14 cellular contexts compared by ENCODE assay signal in genomic region chr12:77591959-77592358, GRCh38.
DNase-seq lines count a peak whose midpoint lies in the region; ATAC-seq, FAIRE-seq and TF ChIP-seq lines count a peak whose summit lies in the region.
"Had no signal": no experiment of that assay in that cellular context is flagged by ENCODE, and none has a peak within 500 bp of the region (broad histone marks: within the 10 kb centered on the region; RNA-seq: fewer than 3 reads in every experiment).

No MANE protein-coding gene starts in this region.

- ATAC-seq in left ventricle myocardium superior (peak; percentile 30), HG02870 (IDR thresholded peaks at IDR 0.05; ENCODE audit: unreplicated experiment) (no peak), GM21529 (IDR thresholded peaks at IDR 0.05; ENCODE audit: unreplicated experiment) (no peak)

- intact Hi-C loops in left ventricle myocardium superior (cut with micrococcal nuclease): no loop called here

- FAIRE-seq in GM12891 (lab: Jason Lieb, UNC): no peak

- TF ChIP-seq POLR2A in GM12891 (IDR thresholded peaks at IDR 0.05; ENCODE audit: low read depth, low read length): no peak

- peak; percentile 13 for DNase-seq in Ammon's horn (ENCODE audit: low spot score)
- DNase-seq in HuH-7 (ENCODE audit: low spot score): peak; percentile 6
- DNase-seq in NCI-H446 treated with DMSO at 0.1 percent for 48 hours (lab: John Stamatoyannopoulos, UW): peak; percentile 95
- peak; percentile 26 for DNase-seq in left ventricle myocardium superior
- DNase-seq in GM12891 (ENCODE audit: insufficient read length, low spot score): no peak
- no peak for DNase-seq in activated gamma-delta T cell (lab: John Stamatoyannopoulos, UW)
- DNase-seq: activated CD4-positive, CD25-positive, alpha-beta regulatory T cell; activated T-cell treated with anti-CD3 and anti-CD28 coated beads, Interleukin-2, amount 50 U/mL, for 1 hour; cortex of kidney; DMS79 treated with DMSO at 0.1 percent for 48 hours; stimulated activated CD4-positive, alpha-beta T cell treated with anti-CD3 and anti-CD28 coated beads, Interleukin-4, amount 100 ng/mL, for 4 hours; stimulated activated naive CD4-positive, alpha-beta T cell had no signal

TF ChIP-seq in GM12891, 5 proteins besides CTCF, POLR2A, EP300 and RAD21:
- no peak for TF ChIP-seq PAX5 (IDR thresholded peaks at IDR 0.05; ENCODE audit: insufficient read depth, low read length, severe bottlenecking)
- no peak for TF ChIP-seq SPI1 (IDR thresholded peaks at IDR 0.05; ENCODE audit: low read depth, low read length)

Comparison
In these comparisons a context has a peak if more than half of its experiments do, and no peak if none do; other contexts are left out.
1. DNase-seq: peak in Ammon's horn (single experiment), HuH-7 (single experiment), NCI-H446 treated with DMSO at 0.1 percent for 48 hours (single experiment) and left ventricle myocardium superior (single experiment); none in GM12891 (single experiment) and activated gamma-delta T cell (single experiment).